Comparison of ENCODE assay signal across 8 cellular contexts in the genomic region with DNA sequence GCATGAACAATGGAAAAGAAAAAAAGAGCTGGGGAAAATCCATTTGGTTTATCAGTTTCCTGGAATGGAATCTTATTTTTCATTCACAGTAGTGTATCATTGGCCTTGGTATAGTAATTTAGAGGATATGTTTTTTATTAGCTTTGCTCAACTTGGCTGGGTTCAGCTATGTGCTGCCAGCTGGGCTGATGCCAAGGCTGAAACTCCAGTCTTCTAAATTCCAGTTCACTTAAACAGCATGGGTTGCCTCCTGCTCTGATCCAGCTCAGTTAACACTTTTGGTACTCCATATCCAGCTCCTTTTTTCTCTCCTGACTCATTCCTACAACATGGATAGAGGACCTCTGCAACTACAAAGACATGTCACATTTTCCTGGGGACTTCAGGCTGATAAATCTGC.
DNase-seq lines count a peak whose midpoint lies in the region; ATAC-seq, FAIRE-seq and TF ChIP-seq lines count a peak whose summit lies in the region.

No MANE protein-coding gene starts in this region.

- FAIRE-seq in A549 (lab: Jason Lieb, UNC), result no peak
- peak; percentile 82 for FAIRE-seq in endometrium (lab: Jason Lieb, UNC)

- intact Hi-C loops in mucosa of descending colon (cut with DNase I, micrococcal nuclease), result no loop called here

- CTCF ChIA-PET in A549 (lab: Yijun Ruan, JAX), result interaction anchor here (0.6 to 0.7 kb wide), 3 partner anchors 31 to 330 kb away, joined by 3 read pairs; no protein-coding TSS in a partner anchor

- POLR2A ChIA-PET in A549 (lab: Yijun Ruan, JAX), result no interaction called here

- H3K9me3 ChIP-seq in A549 (no peaks in the 10 kb centered on the region), mucosa of descending colon (no peaks in the 10 kb centered on the region)

- TF ChIP-seq POLR2A in A549 (IDR thresholded peaks at IDR 0.05; ENCODE audit: low read length), result no peak

- peak overlapping the region; percentile 38 to 70; a peak in 5 of 6 replicates for H3K27ac ChIP-seq in A549

- peaks cover 23% of the 10 kb centered on the region for H3K4me1 ChIP-seq in A549
- H3K4me1 ChIP-seq in mucosa of descending colon (ENCODE audit: low read depth), result peaks cover 15% of the 10 kb centered on the region

- TF ChIP-seq CTCF in A549 (IDR thresholded peaks at IDR 0.05) (no peak), mucosa of descending colon (IDR thresholded peaks at IDR 0.05) (no peak)

- no peak for TF ChIP-seq RAD21 in A549 (conservative IDR thresholded peaks at IDR 0.05 in 1 of 2, IDR thresholded peaks at IDR 0.05 in 1 of 2)

- DNase-seq in A549 (ENCODE audit: low read depth in 1 of 2, low spot score in 1 of 2) (peak in 1 of 2 experiments; percentile 29), NCI-H1694 (lab: John Stamatoyannopoulos, UW) (peak; percentile 55), mucosa of descending colon (peak; percentile 85 to 88 (median 87)), SK-N-DZ (ENCODE audit: low spot score) (no peak), COLO829 (ENCODE audit: low spot score) (no peak)
- DNase-seq in stimulated activated CD4-positive, alpha-beta T cell treated with anti-CD3 and anti-CD28 coated beads, Interleukin-4, amount 100 ng/mL, for 24 hours, result no peak

- no peaks in the 10 kb centered on the region for H3K36me3 ChIP-seq in mucosa of descending colon (ENCODE audit: low read depth)

- peak overlapping the region; percentile 29 for H3K4me2 ChIP-seq in A549

- TF ChIP-seq EP300 in A549 (IDR thresholded peaks at IDR 0.05), result no peak

- no peak overlapping the region for H3K4me3 ChIP-seq in A549
- H3K4me3 ChIP-seq in mucosa of descending colon, result no peak overlapping the region

- peak in 1 of 2 experiments; percentile 58; a peak in 2 of 6 replicates for ATAC-seq in A549
- ATAC-seq in mucosa of descending colon, result peak; percentile 96
- ATAC-seq in HG02610 (IDR thresholded peaks at IDR 0.05; ENCODE audit: unreplicated experiment), result no peak

TF ChIP-seq in A549, 52 proteins besides CTCF, POLR2A, EP300 and RAD21:
- TF ChIP-seq RARB (CRISPR knock-in tag; IDR thresholded peaks at IDR 0.05) (no peak), JUN (IDR thresholded peaks at IDR 0.05) (no peak), FOSB (CRISPR knock-in tag; IDR thresholded peaks at IDR 0.05) (no peak), MAZ (IDR thresholded peaks at IDR 0.05; ENCODE audit: borderline replicate concordance, low read depth, low read length) (no peak), HOXB13 (CRISPR knock-in tag; IDR thresholded peaks at IDR 0.05; ENCODE audit: low read depth) (no peak), HDAC2 (IDR thresholded peaks at IDR 0.05) (no peak), ZC3H11A (IDR thresholded peaks at IDR 0.05) (no peak), FOXS1 (CRISPR knock-in tag; IDR thresholded peaks at IDR 0.05) (no peak)
- TF ChIP-seq, protein P1, sequence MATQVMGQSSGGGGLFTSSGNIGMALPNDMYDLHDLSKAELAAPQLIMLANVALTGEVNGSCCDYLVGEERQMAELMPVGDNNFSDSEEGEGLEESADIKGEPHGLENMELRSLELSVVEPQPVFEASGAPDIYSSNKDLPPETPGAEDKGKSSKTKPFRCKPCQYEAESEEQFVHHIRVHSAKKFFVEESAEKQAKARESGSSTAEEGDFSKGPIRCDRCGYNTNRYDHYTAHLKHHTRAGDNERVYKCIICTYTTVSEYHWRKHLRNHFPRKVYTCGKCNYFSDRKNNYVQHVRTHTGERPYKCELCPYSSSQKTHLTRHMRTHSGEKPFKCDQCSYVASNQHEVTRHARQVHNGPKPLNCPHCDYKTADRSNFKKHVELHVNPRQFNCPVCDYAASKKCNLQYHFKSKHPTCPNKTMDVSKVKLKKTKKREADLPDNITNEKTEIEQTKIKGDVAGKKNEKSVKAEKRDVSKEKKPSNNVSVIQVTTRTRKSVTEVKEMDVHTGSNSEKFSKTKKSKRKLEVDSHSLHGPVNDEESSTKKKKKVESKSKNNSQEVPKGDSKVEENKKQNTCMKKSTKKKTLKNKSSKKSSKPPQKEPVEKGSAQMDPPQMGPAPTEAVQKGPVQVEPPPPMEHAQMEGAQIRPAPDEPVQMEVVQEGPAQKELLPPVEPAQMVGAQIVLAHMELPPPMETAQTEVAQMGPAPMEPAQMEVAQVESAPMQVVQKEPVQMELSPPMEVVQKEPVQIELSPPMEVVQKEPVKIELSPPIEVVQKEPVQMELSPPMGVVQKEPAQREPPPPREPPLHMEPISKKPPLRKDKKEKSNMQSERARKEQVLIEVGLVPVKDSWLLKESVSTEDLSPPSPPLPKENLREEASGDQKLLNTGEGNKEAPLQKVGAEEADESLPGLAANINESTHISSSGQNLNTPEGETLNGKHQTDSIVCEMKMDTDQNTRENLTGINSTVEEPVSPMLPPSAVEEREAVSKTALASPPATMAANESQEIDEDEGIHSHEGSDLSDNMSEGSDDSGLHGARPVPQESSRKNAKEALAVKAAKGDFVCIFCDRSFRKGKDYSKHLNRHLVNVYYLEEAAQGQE (IDR thresholded peaks at IDR 0.05), result no peak
- TF ChIP-seq, protein P2, sequence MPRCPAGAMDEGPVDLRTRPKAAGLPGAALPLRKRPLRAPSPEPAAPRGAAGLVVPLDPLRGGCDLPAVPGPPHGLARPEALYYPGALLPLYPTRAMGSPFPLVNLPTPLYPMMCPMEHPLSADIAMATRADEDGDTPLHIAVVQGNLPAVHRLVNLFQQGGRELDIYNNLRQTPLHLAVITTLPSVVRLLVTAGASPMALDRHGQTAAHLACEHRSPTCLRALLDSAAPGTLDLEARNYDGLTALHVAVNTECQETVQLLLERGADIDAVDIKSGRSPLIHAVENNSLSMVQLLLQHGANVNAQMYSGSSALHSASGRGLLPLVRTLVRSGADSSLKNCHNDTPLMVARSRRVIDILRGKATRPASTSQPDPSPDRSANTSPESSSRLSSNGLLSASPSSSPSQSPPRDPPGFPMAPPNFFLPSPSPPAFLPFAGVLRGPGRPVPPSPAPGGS (IDR thresholded peaks at IDR 0.05), result no peak
- TF ChIP-seq, protein P3, sequence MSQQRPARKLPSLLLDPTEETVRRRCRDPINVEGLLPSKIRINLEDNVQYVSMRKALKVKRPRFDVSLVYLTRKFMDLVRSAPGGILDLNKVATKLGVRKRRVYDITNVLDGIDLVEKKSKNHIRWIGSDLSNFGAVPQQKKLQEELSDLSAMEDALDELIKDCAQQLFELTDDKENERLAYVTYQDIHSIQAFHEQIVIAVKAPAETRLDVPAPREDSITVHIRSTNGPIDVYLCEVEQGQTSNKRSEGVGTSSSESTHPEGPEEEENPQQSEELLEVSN (IDR thresholded peaks at IDR 0.05; ENCODE audit: borderline replicate concordance, low read depth), result no peak
TF ChIP-seq in A549: peak in this region for 0.

Comparison
In these comparisons a context has a peak if more than half of its experiments do, and no peak if none do; other contexts are left out.
1. DNase-seq: peak in NCI-H1694 (single experiment) and mucosa of descending colon (3 of 3); none in SK-N-DZ (single experiment), COLO829 (single experiment) and stimulated activated CD4-positive, alpha-beta T cell treated with anti-CD3 and anti-CD28 coated beads, Interleukin-4, amount 100 ng/mL, for 24 hours (single experiment).